1 cellular context compared by ENCODE assay signal in genomic region chr9:15501803-15502202, GRCh38.
TF ChIP-seq lines count a peak whose summit lies in the region.

No MANE protein-coding gene starts in this region.

TF ChIP-seq in GM12878, 131 proteins besides CTCF, POLR2A, EP300 and RAD21:
- TF ChIP-seq IRF3 (IDR thresholded peaks at IDR 0.05) (no peak), RELA (IDR thresholded peaks at IDR 0.05; ENCODE audit: borderline replicate concordance, partially characterized antibody) (no peak), SMC3 (IDR thresholded peaks at IDR 0.05; ENCODE audit: borderline replicate concordance, low read length) (no peak), TAF1 (IDR thresholded peaks at IDR 0.05; ENCODE audit: borderline replicate concordance, low read depth, low read length) (no peak), PAX5 (IDR thresholded peaks at IDR 0.05; ENCODE audit: borderline replicate concordance, low read depth, low read length) (no peak), RELB (IDR thresholded peaks at IDR 0.05; ENCODE audit: low read depth) (no peak), MYB (IDR thresholded peaks at IDR 0.05; ENCODE audit: borderline replicate concordance, low read depth, low read length) (no peak), ZSCAN29 (IDR thresholded peaks at IDR 0.05) (no peak), PML (IDR thresholded peaks at IDR 0.05; ENCODE audit: low read length) (no peak), LARP7 (IDR thresholded peaks at IDR 0.05) (no peak)
- TF ChIP-seq, protein P1, sequence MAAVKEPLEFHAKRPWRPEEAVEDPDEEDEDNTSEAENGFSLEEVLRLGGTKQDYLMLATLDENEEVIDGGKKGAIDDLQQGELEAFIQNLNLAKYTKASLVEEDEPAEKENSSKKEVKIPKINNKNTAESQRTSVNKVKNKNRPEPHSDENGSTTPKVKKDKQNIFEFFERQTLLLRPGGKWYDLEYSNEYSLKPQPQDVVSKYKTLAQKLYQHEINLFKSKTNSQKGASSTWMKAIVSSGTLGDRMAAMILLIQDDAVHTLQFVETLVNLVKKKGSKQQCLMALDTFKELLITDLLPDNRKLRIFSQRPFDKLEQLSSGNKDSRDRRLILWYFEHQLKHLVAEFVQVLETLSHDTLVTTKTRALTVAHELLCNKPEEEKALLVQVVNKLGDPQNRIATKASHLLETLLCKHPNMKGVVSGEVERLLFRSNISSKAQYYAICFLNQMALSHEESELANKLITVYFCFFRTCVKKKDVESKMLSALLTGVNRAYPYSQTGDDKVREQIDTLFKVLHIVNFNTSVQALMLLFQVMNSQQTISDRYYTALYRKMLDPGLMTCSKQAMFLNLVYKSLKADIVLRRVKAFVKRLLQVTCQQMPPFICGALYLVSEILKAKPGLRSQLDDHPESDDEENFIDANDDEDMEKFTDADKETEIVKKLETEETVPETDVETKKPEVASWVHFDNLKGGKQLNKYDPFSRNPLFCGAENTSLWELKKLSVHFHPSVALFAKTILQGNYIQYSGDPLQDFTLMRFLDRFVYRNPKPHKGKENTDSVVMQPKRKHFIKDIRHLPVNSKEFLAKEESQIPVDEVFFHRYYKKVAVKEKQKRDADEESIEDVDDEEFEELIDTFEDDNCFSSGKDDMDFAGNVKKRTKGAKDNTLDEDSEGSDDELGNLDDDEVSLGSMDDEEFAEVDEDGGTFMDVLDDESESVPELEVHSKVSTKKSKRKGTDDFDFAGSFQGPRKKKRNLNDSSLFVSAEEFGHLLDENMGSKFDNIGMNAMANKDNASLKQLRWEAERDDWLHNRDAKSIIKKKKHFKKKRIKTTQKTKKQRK (IDR thresholded peaks at IDR 0.05; ENCODE audit: low read depth, low read length): no peak
TF ChIP-seq in GM12878: peak in this region for 0.
